In genomic region chr1:117121589-117122296, GRCh38 we compare ENCODE assay signal across 8 cellular contexts. TPM values are rescaled to one million over a fixed set of nuclear protein-coding genes. Genes with fewer than 3 reads are reported as not detected.
DNase-seq lines count a peak whose midpoint lies in the region; ATAC-seq and TF ChIP-seq lines count a peak whose summit lies in the region.

TRIM45 (minus strand) TSS chr1:117121749; CDS start chr1:117121201, 548 bp downstream.

- DNase-seq in AG04450 (ENCODE audit: low read depth, low spot score) (peak; percentile 88), NCI-H2196 treated with DMSO at 0.1 percent for 48 hours (lab: John Stamatoyannopoulos, UW; ENCODE audit: unreplicated experiment) (peak; percentile 87), activated B cell treated with CpG ODN at 0.5 μM for 24 hours (peak; percentile 76), caudate nucleus (lab: John Stamatoyannopoulos, UW) (peak; percentile 61 to 99 (median 95)), inferior parietal cortex (ENCODE audit: extremely low spot score) (peak; percentile 98), spleen (peak; percentile 95)

- H3K36me3 ChIP-seq in spleen: no peaks in the 10 kb centered on the region

- H3K36me3 Mint-ChIP-seq in activated B cell treated with CpG ODN at 0.5 μM for 24 hours (ENCODE audit: low read depth): no peaks in the 10 kb centered on the region

- CTCF ChIA-PET in AG04450 (lab: Charles Lee) (interaction anchor here (0.6 to 4.2 kb wide), 32 partner anchors 8 to 251 kb away, joined by 3 to 38 read pairs (median 6); partner anchors contain the start of gene TTF2), activated B cell treated with CpG ODN at 0.5 μM for 24 hours (lab: Charles Lee) (no interaction called here)

- peaks cover 4 to 21% (median 13%) of the 10 kb centered on the region in 6 donors for H3K4me1 ChIP-seq in spleen

- peak within 1 kb of the TSS; percentile 88 for H3K4me3 Mint-ChIP-seq in activated B cell treated with CpG ODN at 0.5 μM for 24 hours

- TF ChIP-seq CTCF in AG04450 (IDR thresholded peaks at IDR 0.05; ENCODE audit: low read depth, low read length) (peak; percentile 84), activated B cell treated with CpG ODN at 0.5 μM for 24 hours (IDR thresholded peaks at IDR 0.05) (no peak), spleen (IDR thresholded peaks at IDR 0.05 in 8 of 11, conservative IDR thresholded peaks at IDR 0.05 in 3 of 11) (peak; percentile 46 to 89 (median 77))

- H3K4me3 ChIP-seq in AG04450 (ENCODE audit: low read depth, low read length) (peak within 1 kb of the TSS; percentile 87), spleen (peak within 1 kb of the TSS; percentile 58 to 80 (median 65))

- peak within 1 kb of the TSS; percentile 54 for H3K27ac Mint-ChIP-seq in activated B cell treated with CpG ODN at 0.5 μM for 24 hours

- no peaks in the 10 kb centered on the region for H3K9me3 Mint-ChIP-seq in activated B cell treated with CpG ODN at 0.5 μM for 24 hours

- ATAC-seq in GM18868 (IDR thresholded peaks at IDR 0.05; ENCODE audit: unreplicated experiment) (peak; percentile 91), HG03108 (IDR thresholded peaks at IDR 0.05; ENCODE audit: unreplicated experiment) (peak; percentile 95), activated B cell treated with CpG ODN at 0.5 μM for 24 hours (ENCODE audit: low read depth) (peak; percentile 88)

- 0 to 1% (median 1%) methylated on average over 54 to 70 of the region's 70 CpGs for WGBS in spleen, 5 donors

- no peak for TF ChIP-seq POLR2A in spleen (IDR thresholded peaks at IDR 0.05)

- H3K27me3 Mint-ChIP-seq in activated B cell treated with CpG ODN at 0.5 μM for 24 hours: peaks cover 2% of the 10 kb centered on the region

- POLR2A ChIA-PET in AG04450 (lab: Yijun Ruan, JAX): interaction anchor here (1.0 kb wide), 1 partner anchor 163 kb away, joined by 3 read pairs; no protein-coding TSS in a partner anchor
- POLR2A ChIA-PET in activated B cell treated with CpG ODN at 0.5 μM for 24 hours (lab: Charles Lee): no interaction called here

- H3K4me1 Mint-ChIP-seq in activated B cell treated with CpG ODN at 0.5 μM for 24 hours: peaks cover 13% of the 10 kb centered on the region

- intact Hi-C loops in activated B cell treated with CpG ODN at 0.5 μM for 24 hours (cut with micrococcal nuclease) (loop anchor here (1.0 to 5.0 kb wide), 9 partner anchors 61 to 969 kb away; partner anchors contain the start of genes CD58 and TTF2), spleen (cut with DNase I; ENCODE audit: low total_unique reads) (no loop called here)

- H3K9me3 ChIP-seq in AG04450 (ENCODE audit: control insufficient read depth, insufficient read depth, low read length): no peaks in the 10 kb centered on the region; the same call in 1 of the 2 replicates
- no peaks in the 10 kb centered on the region for H3K9me3 ChIP-seq in spleen

- H3K27me3 ChIP-seq in AG04450 (ENCODE audit: control insufficient read depth, insufficient read depth, low read length) (peaks cover 10% of the 10 kb centered on the region), spleen (replicated peaks in 1 of 7) (peaks cover 0 to 17% (median 0%) of the 10 kb centered on the region in 7 donors)

- H3K27ac ChIP-seq in AG04450 (ENCODE audit: low read depth, low read length) (peak within 1 kb of the TSS; percentile 91), caudate nucleus (ENCODE audit: low read depth, low read length) (peak within 1 kb of the TSS; percentile 97), spleen (peak within 1 kb of the TSS; percentile 66 to 88 (median 83))

RNA-seq across cellular contexts. Expression of gene TRIM45, which starts in this region (rescaled TPM):
- polyA plus RNA-seq in AG04450 (2011; rRNA removed) (3.5 and 4.8 TPM in 2 replicates), spleen (1 to 10 TPM; 1.2 to 8.1 (median 4.4) TPM)
- polyA minus RNA-seq in AG04450 (2011; rRNA and poly(A)+ RNA removed): 3.1 and 3.6 TPM in 2 replicates
- total RNA-seq in activated B cell treated with CpG ODN at 0.5 μM for 24 hours (0.76 and 1.5 TPM in 2 replicates), spleen (1 to 10 TPM; 1.5 to 4.0 (median 1.9) TPM)

Comparison
In these comparisons a context has a peak if more than half of its experiments do, and no peak if none do; other contexts are left out.
1. Peak in every context shown above with its lines: DNase-seq, ATAC-seq, H3K4me3 ChIP-seq and H3K27ac ChIP-seq.